26 cellular contexts compared by ENCODE assay signal in the genomic region with DNA sequence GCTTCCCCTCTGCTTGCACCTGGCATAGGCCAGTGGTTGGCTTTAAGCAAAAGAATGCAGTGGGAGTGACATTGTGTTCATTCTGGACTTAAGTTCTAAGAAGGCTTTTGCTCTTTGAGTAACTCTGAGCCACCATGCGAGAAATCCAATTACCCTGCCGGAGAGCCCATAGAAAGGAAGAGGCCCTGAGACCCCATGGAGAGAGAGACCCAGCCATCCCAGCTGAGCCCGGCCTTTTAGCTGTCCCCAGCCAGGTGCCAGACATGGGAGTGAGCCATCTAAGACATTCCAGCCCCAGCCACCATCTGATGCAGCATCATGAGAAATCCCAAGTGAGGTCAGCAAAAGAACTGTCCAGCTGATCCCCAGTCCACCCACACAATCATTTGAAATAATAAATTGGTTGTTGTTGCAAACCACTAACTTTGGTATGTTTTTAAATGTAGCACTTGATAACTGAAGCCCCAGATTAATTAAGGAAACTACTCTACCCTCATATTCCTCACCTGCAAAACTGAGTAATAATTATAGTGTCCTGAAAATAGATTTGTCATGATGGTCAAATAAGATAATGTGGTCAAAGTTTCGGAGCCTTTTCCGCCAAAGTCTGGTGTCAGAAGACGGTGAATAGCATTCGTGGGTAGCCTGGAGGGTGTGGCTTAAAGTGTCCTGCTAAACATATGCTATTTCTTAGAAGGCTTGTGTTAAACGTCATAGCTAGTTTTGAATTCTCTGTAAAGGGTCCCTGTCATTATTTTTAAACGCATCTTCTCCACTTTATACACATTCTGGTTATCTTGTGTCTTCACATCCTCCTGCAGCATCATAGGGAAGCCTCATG.
"Had no signal": no experiment of that assay in that cellular context is flagged by ENCODE, and none has a peak within 500 bp of the region (broad histone marks: within the 10 kb centered on the region; RNA-seq: fewer than 3 reads in every experiment).

No MANE protein-coding gene starts in this region.

- H3K4me3 Mint-ChIP-seq: activated CD4-positive, alpha-beta T cell treated with anti-CD3 and anti-CD28 coated beads, Interleukin-2, amount 10 ng/mL, durations not matched to agents 24 days and 14 days; activated CD8-positive, alpha-beta T cell treated with anti-CD3 and anti-CD28 coated beads for 36 hours; activated naive CD4-positive, alpha-beta T cell treated with anti-CD3 and anti-CD28 coated beads, Interleukin-2, amount 50 U/mL, for 24 hours; activated naive CD8-positive, alpha-beta T cell treated with anti-CD3 and anti-CD28 coated beads, Interleukin-2, amount 10 ng/mL, durations not matched to agents 7 days and 5 days; activated T-cell treated with anti-CD3 and anti-CD28 coated beads, Interleukin-2, amount 50 U/mL, for 72 hours; activated T-helper 17 cell treated with anti-CD3 and anti-CD28 coated beads, Interleukin-2, amount 50 U/mL, for 72 hours; brain had no signal

- H3K27ac ChIP-seq: SJCRH30, SK-N-MC had no signal

- H3K4me1 Mint-ChIP-seq: activated CD4-positive, alpha-beta T cell treated with anti-CD3 and anti-CD28 coated beads, Interleukin-2, amount 10 ng/mL, durations not matched to agents 24 days and 14 days; activated naive CD4-positive, alpha-beta T cell treated with anti-CD3 and anti-CD28 coated beads, Interleukin-2, amount 50 U/mL, for 24 hours; activated naive CD8-positive, alpha-beta T cell treated with anti-CD3 and anti-CD28 coated beads, Interleukin-2, amount 10 ng/mL, durations not matched to agents 7 days and 5 days; activated T-helper 17 cell treated with anti-CD3 and anti-CD28 coated beads, Interleukin-2, amount 50 U/mL, for 72 hours had no signal

- H3K36me3 ChIP-seq: SJCRH30 had no signal

- DNase-seq: activated CD4-positive, alpha-beta T cell treated with anti-CD3 and anti-CD28 coated beads, Interleukin-2, amount 10 ng/mL, durations not matched to agents 24 days and 14 days; activated CD4-positive, alpha-beta T cell treated with anti-CD3 and anti-CD28 coated beads, Interleukin-2, amount 50 U/mL, for 4 hours; activated CD8-positive, alpha-beta T cell treated with anti-CD3 and anti-CD28 coated beads for 36 hours; activated gamma-delta T cell; activated naive CD4-positive, alpha-beta T cell treated with Interleukin-2 at 50 U/mL for 16 hours; activated naive CD8-positive, alpha-beta T cell treated with anti-CD3 and anti-CD28 coated beads, Interleukin-2, amount 10 ng/mL, durations not matched to agents 7 days and 5 days; activated T-cell treated with anti-CD3 and anti-CD28 coated beads, Interleukin-2, amount 50 U/mL, for 1 hour; activated T-cell treated with anti-CD3 and anti-CD28 coated beads, Interleukin-2, amount 50 U/mL, for 72 hours; caudate nucleus; NCI-H1092 treated with DMSO at 0.1 percent for 48 hours; NCI-H1417; NCI-H146; NCI-H187; NCI-H2029 treated with DMSO at 0.1 percent for 48 hours; NCI-H2107; NCI-H2171; NCI-H510A; NCI-H526; NCI-H748 treated with DMSO at 0.1 percent for 48 hours; SHP77 had no signal

- H3K9me3 ChIP-seq: SJCRH30 had no signal

- H3K4me3 ChIP-seq: SJCRH30, SK-N-MC had no signal

- H3K36me3 Mint-ChIP-seq: activated naive CD4-positive, alpha-beta T cell treated with anti-CD3 and anti-CD28 coated beads, Interleukin-2, amount 50 U/mL, for 24 hours; activated naive CD8-positive, alpha-beta T cell treated with anti-CD3 and anti-CD28 coated beads, Interleukin-2, amount 10 ng/mL, durations not matched to agents 7 days and 5 days; brain had no signal

- H3K9me3 Mint-ChIP-seq: activated CD4-positive, alpha-beta T cell treated with anti-CD3 and anti-CD28 coated beads, Interleukin-2, amount 10 ng/mL, durations not matched to agents 24 days and 14 days; activated CD8-positive, alpha-beta T cell treated with anti-CD3 and anti-CD28 coated beads for 36 hours; activated naive CD4-positive, alpha-beta T cell treated with anti-CD3 and anti-CD28 coated beads, Interleukin-2, amount 50 U/mL, for 24 hours; activated naive CD8-positive, alpha-beta T cell treated with anti-CD3 and anti-CD28 coated beads, Interleukin-2, amount 10 ng/mL, durations not matched to agents 7 days and 5 days; activated T-cell treated with anti-CD3 and anti-CD28 coated beads, Interleukin-2, amount 50 U/mL, for 72 hours; activated T-helper 17 cell treated with anti-CD3 and anti-CD28 coated beads, Interleukin-2, amount 50 U/mL, for 72 hours had no signal

- H3K27ac Mint-ChIP-seq: activated CD4-positive, alpha-beta T cell treated with anti-CD3 and anti-CD28 coated beads, Interleukin-2, amount 10 ng/mL, durations not matched to agents 24 days and 14 days; activated CD8-positive, alpha-beta T cell treated with anti-CD3 and anti-CD28 coated beads for 36 hours; activated naive CD4-positive, alpha-beta T cell treated with anti-CD3 and anti-CD28 coated beads, Interleukin-2, amount 50 U/mL, for 24 hours; activated naive CD8-positive, alpha-beta T cell treated with anti-CD3 and anti-CD28 coated beads, Interleukin-2, amount 10 ng/mL, durations not matched to agents 7 days and 5 days; activated T-cell treated with anti-CD3 and anti-CD28 coated beads, Interleukin-2, amount 50 U/mL, for 72 hours; activated T-helper 17 cell treated with anti-CD3 and anti-CD28 coated beads, Interleukin-2, amount 50 U/mL, for 72 hours; brain had no signal

- H3K27me3 Mint-ChIP-seq: activated T-helper 17 cell treated with anti-CD3 and anti-CD28 coated beads, Interleukin-2, amount 50 U/mL, for 72 hours had no signal

- H3K27me3 ChIP-seq: SJCRH30 had no signal

- ATAC-seq: activated CD8-positive, alpha-beta T cell treated with anti-CD3 and anti-CD28 coated beads for 36 hours; activated T-cell treated with anti-CD3 and anti-CD28 coated beads, Interleukin-2, amount 50 U/mL, for 72 hours; activated T-helper 17 cell treated with anti-CD3 and anti-CD28 coated beads, Interleukin-2, amount 50 U/mL, for 72 hours; Panc1 had no signal

- H3K4me1 ChIP-seq: SJCRH30 had no signal
